16 cellular contexts compared by ENCODE assay signal in genomic region chr1:66341446-66342089, GRCh38.
DNase-seq lines count a peak whose midpoint lies in the region; ATAC-seq and TF ChIP-seq lines count a peak whose summit lies in the region.
"Had no signal": no experiment of that assay in that cellular context is flagged by ENCODE, and none has a peak within 500 bp of the region (broad histone marks: within the 10 kb centered on the region; RNA-seq: fewer than 3 reads in every experiment).

No MANE protein-coding gene starts in this region.

- H3K9me3 Mint-ChIP-seq in memory B cell: no peaks in the 10 kb centered on the region

- H3K4me3 ChIP-seq in A673 (ENCODE audit: low read depth, low read length, poor library complexity, severe bottlenecking) (no peak overlapping the region), GM08714 (ENCODE audit: low read length) (peak overlapping the region; percentile 25; the same call in 1 of the 2 replicates)
- H3K4me3 ChIP-seq: adrenal gland, prostate gland, stomach had no signal

- peak overlapping the region; percentile 55 for H3K27ac ChIP-seq in A673 (ENCODE audit: low read depth, low read length, poor library complexity, severe bottlenecking)
- H3K27ac ChIP-seq: adrenal gland, prostate gland, stomach had no signal

- no peaks in the 10 kb centered on the region for H3K36me3 ChIP-seq in A673 (ENCODE audit: insufficient read depth, low read length, poor library complexity, severe bottlenecking)
- H3K36me3 ChIP-seq: adrenal gland, prostate gland, stomach had no signal

- DNase-seq in A673 (ENCODE audit: low spot score): no peak
- no peak for DNase-seq in T-helper 17 cell
- DNase-seq in memory B cell (ENCODE audit: low spot score in 2 of 2): no peak
- no peak for DNase-seq in NCI-H1417 (lab: John Stamatoyannopoulos, UW)
- DNase-seq in NCI-H2227 (lab: John Stamatoyannopoulos, UW; ENCODE audit: unreplicated experiment): no peak
- DNase-seq in NK-92 (lab: John Stamatoyannopoulos, UW; ENCODE audit: unreplicated experiment): no peak
- DNase-seq in NCI-H226: no peak
- DNase-seq: adrenal gland; C1 segment of cervical spinal cord; KG1; NK-92 treated with Interleukin-12 subunit alpha and Interleukin-12 subunit beta, amount 100 ng/mL, for 24 hours; stimulated activated CD4-positive, alpha-beta T cell treated with anti-CD3 and anti-CD28 coated beads, Interleukin-2, amount 100 ng/mL, for 48 hours; stomach had no signal

- H3K27me3 Mint-ChIP-seq in T-helper 17 cell: no peaks in the 10 kb centered on the region
- no peaks in the 10 kb centered on the region for H3K27me3 Mint-ChIP-seq in memory B cell

- no TSS peak for BruUV-seq in A673 (replicated peaks; lab: Mats Ljungman, UMichigan)

- no peaks in the 10 kb centered on the region for H3K27me3 ChIP-seq in A673 (replicated peaks; ENCODE audit: insufficient read depth, low read depth, low read length, poor library complexity)
- H3K27me3 ChIP-seq: adrenal gland, stomach had no signal

- H3K4me3 Mint-ChIP-seq in T-helper 17 cell (peak overlapping the region; percentile 58), memory B cell (peak overlapping the region; percentile 75)

- no peaks in the 10 kb centered on the region for H3K36me3 Mint-ChIP-seq in T-helper 17 cell (ENCODE audit: low read depth)
- H3K36me3 Mint-ChIP-seq in memory B cell: peaks cover 24% of the 10 kb centered on the region

- ATAC-seq in T-helper 17 cell (no peak), memory B cell (ENCODE audit: low read depth) (no peak)
- ATAC-seq: activated CD4-positive, CD25-positive, alpha-beta regulatory T cell treated with anti-CD3 and anti-CD28 coated beads, Interleukin-2, amount 50 U/mL, for 24 hours had no signal

- H3K9me3 ChIP-seq in A673 (ENCODE audit: low read depth, low read length, poor library complexity, severe bottlenecking): no peaks in the 10 kb centered on the region
- no peaks in the 10 kb centered on the region for H3K9me3 ChIP-seq in T-helper 17 cell (ENCODE audit: control insufficient read depth, low read length, poor library complexity, severe bottlenecking)
- H3K9me3 ChIP-seq: adrenal gland, prostate gland, stomach had no signal

- peaks cover 50% of the 10 kb centered on the region for H3K4me1 ChIP-seq in A673 (ENCODE audit: insufficient read depth, low read length, poor library complexity, severe bottlenecking)
- H3K4me1 ChIP-seq: adrenal gland had no signal

- peak overlapping the region; percentile 98 for H3K27ac Mint-ChIP-seq in T-helper 17 cell
- peak overlapping the region; percentile 96 for H3K27ac Mint-ChIP-seq in memory B cell

- H3K4me1 Mint-ChIP-seq in T-helper 17 cell: peaks cover 58% of the 10 kb centered on the region
- H3K4me1 Mint-ChIP-seq in memory B cell: peaks cover 51% of the 10 kb centered on the region

- TF ChIP-seq CTCF in A673 (conservative IDR thresholded peaks at IDR 0.05; ENCODE audit: low read depth, low read length): no peak

- POLR2A ChIA-PET in A673 (lab: Charles Lee; ENCODE audit: low non-redundant PET): no interaction called here

- CTCF ChIA-PET in A673 (lab: Charles Lee): no interaction called here

- intact Hi-C loops in A673 (cut with micrococcal nuclease; ENCODE audit: unreplicated experiment): no loop called here
